ENCODE assay signal across 18 cellular contexts in genomic region chr7:31006864-31007263, GRCh38. TPM values are rescaled to one million over a fixed set of nuclear protein-coding genes. Genes with fewer than 3 reads are reported as not detected.
DNase-seq lines count a peak whose midpoint lies in the region; ATAC-seq, FAIRE-seq and TF ChIP-seq lines count a peak whose summit lies in the region.
"Had no signal": no experiment of that assay in that cellular context is flagged by ENCODE, and none has a peak within 500 bp of the region (broad histone marks: within the 10 kb centered on the region; RNA-seq: fewer than 3 reads in every experiment).

No MANE protein-coding gene starts in this region.

- peaks cover 0 to 1% of the 10 kb centered on the region in 2 donors for H3K9me3 Mint-ChIP-seq in activated T-cell treated with anti-CD3 and anti-CD28 coated beads, Interleukin-2, amount 50 U/mL, for 72 hours

- H3K36me3 ChIP-seq in H1 (ENCODE audit: control insufficient read depth in 2 of 4, insufficient read depth in 4 of 4, low read length in 3 of 4) (no peaks in the 10 kb centered on the region), sigmoid colon (no peaks in the 10 kb centered on the region)
- H3K36me3 ChIP-seq: BLaER1 treated with 17β-estradiol and CSF1 and Interleukin-3, amounts not matched to agents 10 nM and 100 nM had no signal

- peaks cover 8% of the 10 kb centered on the region for H3K27me3 Mint-ChIP-seq in activated T-cell treated with anti-CD3 and anti-CD28 coated beads, Interleukin-2, amount 50 U/mL, for 72 hours (ENCODE audit: low read depth)

- no peak overlapping the region for H2BK12ac ChIP-seq in H1 (ENCODE audit: low read depth, low read length)

- H3K36me3 Mint-ChIP-seq in activated T-cell treated with anti-CD3 and anti-CD28 coated beads, Interleukin-2, amount 50 U/mL, for 72 hours (ENCODE audit: insufficient read depth in 2 of 2): peaks cover 0 to 3% of the 10 kb centered on the region in 2 donors
- H3K36me3 Mint-ChIP-seq: CD4-positive, CD25-positive, alpha-beta regulatory T cell had no signal

- POLR2A ChIA-PET in H1 (lab: Charles Lee; ENCODE audit: partially characterized antibody): interaction anchor here (2.0 kb wide), 1 partner anchor 23 kb away, joined by 7 read pairs; no protein-coding TSS in a partner anchor

- H2BK5ac ChIP-seq in H1 (ENCODE audit: low read depth, low read length): no peak overlapping the region

- H3K27me3 ChIP-seq in H1 (replicated peaks in 1 of 4; ENCODE audit: control insufficient read depth in 3 of 4, extremely low read depth in 1 of 4, insufficient read depth in 3 of 4, low read length in 3 of 4) (no peaks in the 10 kb centered on the region), sigmoid colon (no peaks in the 10 kb centered on the region)
- H3K27me3 ChIP-seq: BLaER1 treated with 17β-estradiol and CSF1 and Interleukin-3, amounts not matched to agents 10 nM and 100 nM had no signal

- no peak overlapping the region for H3K56ac ChIP-seq in H1 (replicated peaks; ENCODE audit: insufficient read length, low read depth, low read length)

- H3K4me1 ChIP-seq in H1 (replicated peaks in 1 of 4; ENCODE audit: control insufficient read depth in 3 of 4, insufficient read depth in 4 of 4, low read length in 3 of 4) (0 out of 7 replicates have a peak, but pooled peaks cover 0 to 3% (median 0%) of the 10 kb centered on the region in 4 experiments), sigmoid colon (no peaks in the 10 kb centered on the region)

- no peak for TF ChIP-seq RAD21 in H1 (IDR thresholded peaks at IDR 0.05 in 1 of 2, conservative IDR thresholded peaks at IDR 0.05 in 1 of 2; ENCODE audit: low read depth in 2 of 2, low read length in 2 of 2)

- H3K18ac ChIP-seq in H1 (ENCODE audit: extremely low read depth, low read length): no peak overlapping the region; the same call in 1 of the 2 replicates

- no peak overlapping the region for H2BK15ac ChIP-seq in H1 (ENCODE audit: low read length)

- ATAC-seq in activated T-cell treated with anti-CD3 and anti-CD28 coated beads, Interleukin-2, amount 50 U/mL, for 72 hours (replicated peaks in 1 of 2): no peak

- no peak overlapping the region for H4K91ac ChIP-seq in H1 (replicated peaks; ENCODE audit: insufficient read length, low read length)

- TF ChIP-seq POLR2A in H1 (IDR thresholded peaks at IDR 0.05; ENCODE audit: control extremely low read depth in 1 of 2, low read depth in 2 of 2, low read length in 2 of 2) (no peak), sigmoid colon (IDR thresholded peaks at IDR 0.05) (no peak)

- intact Hi-C loops in sigmoid colon (cut with DNase I): no loop called here

- WGBS in H1 (ENCODE audit: extremely low coverage in 1 of 2, insufficient coverage in 1 of 2, insufficient read length in 1 of 2, insufficient replicate concordance in 2 of 2, low coverage in 1 of 2, low lambda C conversion rate in 2 of 2, missing lambda C conversion rate in 1 of 2), 2 experiments: 87% methylated on average over 6 of the region's 6 CpGs; no CpG with 5 or more reads in 1 of the 2 experiments
- 39 to 68% methylated on average over 6 of the region's 6 CpGs for WGBS in sigmoid colon, 2 donors

- CTCF ChIA-PET in H1 (lab: Charles Lee; ENCODE audit: partially characterized antibody): interaction anchor here (1.2 to 3.6 kb wide), 5 partner anchors 9 to 116 kb away, joined by 4 to 11 read pairs (median 5); no protein-coding TSS in a partner anchor

- no peaks in the 10 kb centered on the region for H3K79me2 ChIP-seq in H1 (ENCODE audit: control insufficient read depth in 1 of 2, insufficient read depth in 2 of 2, low read length in 2 of 2)

- no peak overlapping the region for H2BK120ac ChIP-seq in H1 (replicated peaks; ENCODE audit: low read depth, low read length)

- H3K14ac ChIP-seq in H1 (ENCODE audit: insufficient read length): no peak overlapping the region

- no peak for FAIRE-seq in H1 (lab: Jason Lieb, UNC)

- H3K4me1 Mint-ChIP-seq in activated T-cell treated with anti-CD3 and anti-CD28 coated beads, Interleukin-2, amount 50 U/mL, for 72 hours (ENCODE audit: low read depth): peaks cover 9% of the 10 kb centered on the region

- no peak overlapping the region for H2AFZ ChIP-seq in H1 (ENCODE audit: low read length)

- no peak overlapping the region for H3K4me2 ChIP-seq in H1 (ENCODE audit: insufficient read depth in 1 of 2, low read depth in 2 of 2, low read length in 2 of 2)
- H3K4me2 ChIP-seq: BLaER1 treated with 17β-estradiol and CSF1 and Interleukin-3, amounts not matched to agents 10 nM and 100 nM had no signal

- H4K5ac ChIP-seq in H1 (ENCODE audit: insufficient read length, low read depth, low read length): no peak overlapping the region

- no peak for TF ChIP-seq EP300 in H1 (IDR thresholded peaks at IDR 0.05; ENCODE audit: borderline replicate concordance in 1 of 2, low read depth in 2 of 2, low read length in 2 of 2)
- TF ChIP-seq EP300 in sigmoid colon (IDR thresholded peaks at IDR 0.05): no peak

- H3K4ac ChIP-seq in H1 (replicated peaks; ENCODE audit: insufficient read length, low read depth, low read length): no peak overlapping the region

- no peak overlapping the region for H3K4me3 Mint-ChIP-seq in activated T-cell treated with anti-CD3 and anti-CD28 coated beads, Interleukin-2, amount 50 U/mL, for 72 hours
- H3K4me3 Mint-ChIP-seq: CD4-positive, CD25-positive, alpha-beta regulatory T cell; HFFc6 had no signal

- H3K9me3 ChIP-seq in H1 (ENCODE audit: insufficient read depth in 2 of 2, low read depth in 1 of 2, low read length in 1 of 2): no peaks in the 10 kb centered on the region
- peaks cover 0 to 6% (median 0%) of the 10 kb centered on the region in 4 donors for H3K9me3 ChIP-seq in sigmoid colon

- H3K27ac ChIP-seq in H1 (ENCODE audit: low read depth, low read length) (no peak overlapping the region), sigmoid colon (peak overlapping the region in 1 of 4 donors; percentile 37)
- H3K27ac ChIP-seq: BLaER1 treated with 17β-estradiol and CSF1 and Interleukin-3, amounts not matched to agents 10 nM and 100 nM; HL-60 had no signal

- no peaks in the 10 kb centered on the region for H3K23me2 ChIP-seq in H1 (ENCODE audit: low read depth, low read length)

- H3K4me3 ChIP-seq in LNCaP clone FGC (ENCODE audit: low read depth, low read length) (no peak overlapping the region), H1 (ENCODE audit: extremely low read depth in 1 of 4, insufficient read depth in 2 of 4, low read depth in 3 of 4, low read length in 4 of 4) (no peak overlapping the region), sigmoid colon (peak overlapping the region in 2 of 4 donors; percentile 14 to 24)
- H3K4me3 ChIP-seq: BLaER1 treated with 17β-estradiol and CSF1 and Interleukin-3, amounts not matched to agents 10 nM and 100 nM had no signal

- peak overlapping the region; percentile 53 for H4K8ac ChIP-seq in H1 (ENCODE audit: extremely low read depth, insufficient read depth, low read length)

- no peak overlapping the region for H2BK20ac ChIP-seq in H1 (ENCODE audit: low read length)

- H2AK5ac ChIP-seq in H1 (ENCODE audit: low read depth, low read length): no peak overlapping the region

- no peaks in the 10 kb centered on the region for H3K79me1 ChIP-seq in H1 (ENCODE audit: low read depth, low read length)

- no peak overlapping the region for H3K27ac Mint-ChIP-seq in activated T-cell treated with anti-CD3 and anti-CD28 coated beads, Interleukin-2, amount 50 U/mL, for 72 hours
- H3K27ac Mint-ChIP-seq: HFFc6 had no signal

- TF ChIP-seq CTCF in LNCaP clone FGC (IDR thresholded peaks at IDR 0.05; ENCODE audit: control insufficient read depth, extremely low read depth, insufficient read depth): no peak
- no peak for TF ChIP-seq CTCF in H1 (IDR thresholded peaks at IDR 0.05; ENCODE audit: control extremely low read depth in 1 of 3, insufficient read depth in 1 of 3, low read depth in 1 of 3, low read length in 3 of 3)
- TF ChIP-seq CTCF in sigmoid colon (IDR thresholded peaks at IDR 0.05): no peak

- H3K23ac ChIP-seq in H1 (ENCODE audit: insufficient read length): no peak overlapping the region

- DNase-seq in NCI-H748 (lab: John Stamatoyannopoulos, UW; ENCODE audit: unreplicated experiment): peak; percentile 26
- DNase-seq in NCI-H748 treated with DMSO at 0.1 percent for 48 hours (lab: John Stamatoyannopoulos, UW): no peak
- peak; percentile 7 for DNase-seq in LNCaP clone FGC (ENCODE audit: low read depth)
- no peak for DNase-seq in H1 (ENCODE audit: low read depth in 1 of 2, low spot score in 2 of 2)
- DNase-seq in sigmoid colon: peak; percentile 79
- DNase-seq in NCI-H2171 (lab: John Stamatoyannopoulos, UW): no peak
- no peak for DNase-seq in NCI-H2196 (lab: John Stamatoyannopoulos, UW; ENCODE audit: unreplicated experiment)
- no peak for DNase-seq in activated T-cell treated with anti-CD3 and anti-CD28 coated beads, Interleukin-2, amount 50 U/mL, for 72 hours
- DNase-seq: ACHN; CD4-positive, CD25-positive, alpha-beta regulatory T cell; DND-41; GDM1; HCEC 1CT; HFFc6 had no signal

- no peak overlapping the region for H3K9ac ChIP-seq in H1 (replicated peaks in 1 of 4; ENCODE audit: extremely low read depth in 1 of 4, low read depth in 3 of 4, low read length in 3 of 4)
- H3K9ac ChIP-seq: BLaER1 treated with 17β-estradiol and CSF1 and Interleukin-3, amounts not matched to agents 10 nM and 100 nM had no signal

- H4K20me1 ChIP-seq in H1 (replicated peaks in 1 of 2; ENCODE audit: control insufficient read depth in 1 of 2, insufficient read depth in 2 of 2, low read length in 2 of 2): no peaks in the 10 kb centered on the region
- H4K20me1 ChIP-seq: BLaER1 treated with 17β-estradiol and CSF1 and Interleukin-3, amounts not matched to agents 10 nM and 100 nM had no signal

RNA-seq across cellular contexts. Expression of gene GHRHR, which starts 43.1 kb away (rescaled TPM):
- total RNA-seq in H1 (2021; fragmentation: NEBNext Ultra II Directional; extraction: Animal tissue kit (Norgen Biotek cat#: 25700)): 6.1 and 6.5 TPM in 2 replicates
- polyA plus RNA-seq in H1 (2011; rRNA removed): 0.60 and 1.6 TPM in 2 replicates
- 1.6 TPM for polyA plus RNA-seq in H1 (2011; cell fraction: cytosol; rRNA removed)
- polyA plus RNA-seq in H1 (2011; cell fraction: nucleus; rRNA removed): 3.8 TPM
- 2.5 to 5.9 TPM (median 4.4 TPM) in 4 replicates for polyA plus RNA-seq in H1 (2012, experiment 1 of 2)
- polyA plus RNA-seq in H1 (2012, experiment 2 of 2): not detected
- 4.7 TPM for polyA plus RNA-seq in H1 (2013, experiment 1 of 2)
- polyA plus RNA-seq in H1 (2013, experiment 2 of 2): 6.5 TPM
- polyA minus RNA-seq in H1 (2011; rRNA and poly(A)+ RNA removed): 1.1 and 3.1 TPM in 2 replicates
- polyA minus RNA-seq in H1 (2011; cell fraction: cytosol; rRNA and poly(A)+ RNA removed): 10.3 TPM
- polyA minus RNA-seq in H1 (2011; cell fraction: nucleus; rRNA and poly(A)+ RNA removed): 5.1 TPM
- total RNA-seq in sigmoid colon: not detected
- polyA plus RNA-seq in sigmoid colon: not detected
- total RNA-seq in activated T-cell treated with anti-CD3 and anti-CD28 coated beads, Interleukin-2, amount 50 U/mL, for 72 hours: not detected
- total RNA-seq: A172; CD4-positive, CD25-positive, alpha-beta regulatory T cell; H4; HFFc6 had no signal
- polyA plus RNA-seq: CD4-positive, CD25-positive, alpha-beta regulatory T cell had no signal

RNA-seq across cellular contexts. Expression of gene ADCYAP1R1, which starts 45.2 kb away (rescaled TPM):
- total RNA-seq in H1 (2021; fragmentation: NEBNext Ultra II Directional; extraction: Animal tissue kit (Norgen Biotek cat#: 25700)): 13.7 and 14.6 TPM in 2 replicates
- polyA plus RNA-seq in H1 (2011; rRNA removed) (14.4 and 16.4 TPM in 2 replicates), sigmoid colon (1 to 10 TPM in 1 of 3 donors, under 1 TPM in 1, not detected in 1; 0.60 to 2.1 TPM)
- polyA plus RNA-seq in H1 (2011; cell fraction: cytosol; rRNA removed): 15.8 TPM
- polyA plus RNA-seq in H1 (2011; cell fraction: nucleus; rRNA removed): 20.0 TPM
- polyA plus RNA-seq in H1 (2012, experiment 1 of 2): 11.8 to 14.0 TPM (median 12.5 TPM) in 4 replicates
- polyA plus RNA-seq in H1 (2012, experiment 2 of 2): 6.5 TPM
- polyA plus RNA-seq in H1 (2013, experiment 1 of 2): 6.0 TPM
- polyA plus RNA-seq in H1 (2013, experiment 2 of 2): 6.7 TPM
- 56.9 and 70.7 TPM in 2 replicates for polyA minus RNA-seq in H1 (2011; rRNA and poly(A)+ RNA removed)
- polyA minus RNA-seq in H1 (2011; cell fraction: cytosol; rRNA and poly(A)+ RNA removed): 14.1 TPM
- polyA minus RNA-seq in H1 (2011; cell fraction: nucleus; rRNA and poly(A)+ RNA removed): 18.9 TPM
- total RNA-seq in sigmoid colon: 10 to 100 TPM; 17.6 to 35.7 (median 21.4) TPM
- under 1 TPM in 1 of 2 donors, not detected in 1; 0.12 TPM for total RNA-seq in activated T-cell treated with anti-CD3 and anti-CD28 coated beads, Interleukin-2, amount 50 U/mL, for 72 hours
- total RNA-seq: CD4-positive, CD25-positive, alpha-beta regulatory T cell had no signal
- polyA plus RNA-seq: CD4-positive, CD25-positive, alpha-beta regulatory T cell had no signal

Comparison
In these comparisons a context has a peak if more than half of its experiments do, and no peak if none do; other contexts are left out.
1. DNase-seq: peak in NCI-H748 (single experiment), LNCaP clone FGC (single experiment) and sigmoid colon (single experiment); none in NCI-H748 treated with DMSO at 0.1 percent for 48 hours (single experiment), H1 (0 of 2), NCI-H2171 (single experiment), NCI-H2196 (single experiment) and activated T-cell treated with anti-CD3 and anti-CD28 coated beads, Interleukin-2, amount 50 U/mL, for 72 hours (0 of 2).
2. RNA of gene ADCYAP1R1, which starts 45.2 kb away (total RNA-seq): 17.6 to 35.7 TPM in sigmoid colon and 13.7 to 14.6 TPM in H1; 0.12 TPM in activated T-cell treated with anti-CD3 and anti-CD28 coated beads, Interleukin-2, amount 50 U/mL, for 72 hours; every median in the first group is over 10 times any median in the second.